ENCODE assay signal across 1 cellular context in genomic region chr1:31122101-31122735, GRCh38.
TF ChIP-seq lines count a peak whose summit lies in the region.

No MANE protein-coding gene starts in this region.

TF ChIP-seq in H1, 55 proteins besides CTCF, POLR2A, EP300 and RAD21:
- TF ChIP-seq JUND (IDR thresholded peaks at IDR 0.05; ENCODE audit: low read length) (no peak), EZH2 (IDR thresholded peaks at IDR 0.05; ENCODE audit: low read depth, low read length, severe bottlenecking) (no peak), RBBP5 (IDR thresholded peaks at IDR 0.05; ENCODE audit: borderline replicate concordance, low read depth, low read length) (peak; percentile 84; the same call in 1 of the 2 replicates), FOSL1 (IDR thresholded peaks at IDR 0.05; ENCODE audit: insufficient read depth, low read depth, low read length) (no peak), EGR1 (IDR thresholded peaks at IDR 0.05; ENCODE audit: borderline replicate concordance, low read depth, low read length) (no peak), PHF8 (conservative IDR thresholded peaks at IDR 0.05; ENCODE audit: low read depth, low read length) (no peak), SRF (IDR thresholded peaks at IDR 0.05; ENCODE audit: low read depth, low read length) (no peak), CTBP2 (IDR thresholded peaks at IDR 0.05; ENCODE audit: borderline replicate concordance, insufficient read depth, insufficient read length, low read length) (no peak), KDM4A (IDR thresholded peaks at IDR 0.05; ENCODE audit: low read depth, low read length, severe bottlenecking) (no peak), NANOG (IDR thresholded peaks at IDR 0.05; ENCODE audit: insufficient read depth, low read depth, low read length, poor library complexity, severe bottlenecking) (no peak), ATF2 (IDR thresholded peaks at IDR 0.05; ENCODE audit: low read length) (no peak), HDAC2 (IDR thresholded peaks at IDR 0.05; ENCODE audit: borderline replicate concordance in 1 of 2, low read depth in 2 of 2, low read length in 2 of 2) (no peak), ASH2L (IDR thresholded peaks at IDR 0.05; ENCODE audit: low read length) (peak; percentile 65), MAX (IDR thresholded peaks at IDR 0.05) (no peak), NRF1 (IDR thresholded peaks at IDR 0.05; ENCODE audit: low read depth, low read length) (no peak), YY1 (IDR thresholded peaks at IDR 0.05; ENCODE audit: low read depth, low read length) (no peak), JUN (IDR thresholded peaks at IDR 0.05; ENCODE audit: low read depth, low read length) (no peak), CBX8 (IDR thresholded peaks at IDR 0.05; ENCODE audit: borderline replicate concordance, low read depth, low read length) (no peak), KDM1A (IDR thresholded peaks at IDR 0.05; ENCODE audit: borderline replicate concordance, low read length) (peak; percentile 27; the same call in 1 of the 2 replicates), BRCA1 (IDR thresholded peaks at IDR 0.05; ENCODE audit: low read depth, low read length) (no peak), TAF1 (IDR thresholded peaks at IDR 0.05; ENCODE audit: low read depth, low read length) (0 out of 2 replicates have a peak, but pooled peaks have one; percentile 38), KDM5A (IDR thresholded peaks at IDR 0.05; ENCODE audit: low read length) (no peak), GABPA (IDR thresholded peaks at IDR 0.05; ENCODE audit: borderline replicate concordance, insufficient read depth, low read length) (no peak), TCF12 (IDR thresholded peaks at IDR 0.05; ENCODE audit: low read depth, low read length) (no peak), BCL11A (IDR thresholded peaks at IDR 0.05; ENCODE audit: low read depth in 2 of 2, low read length in 2 of 2) (no peak)
TF ChIP-seq in H1: peak in this region for 4.
